Comparison of ENCODE assay signal across 1 cellular context in the genomic region with DNA sequence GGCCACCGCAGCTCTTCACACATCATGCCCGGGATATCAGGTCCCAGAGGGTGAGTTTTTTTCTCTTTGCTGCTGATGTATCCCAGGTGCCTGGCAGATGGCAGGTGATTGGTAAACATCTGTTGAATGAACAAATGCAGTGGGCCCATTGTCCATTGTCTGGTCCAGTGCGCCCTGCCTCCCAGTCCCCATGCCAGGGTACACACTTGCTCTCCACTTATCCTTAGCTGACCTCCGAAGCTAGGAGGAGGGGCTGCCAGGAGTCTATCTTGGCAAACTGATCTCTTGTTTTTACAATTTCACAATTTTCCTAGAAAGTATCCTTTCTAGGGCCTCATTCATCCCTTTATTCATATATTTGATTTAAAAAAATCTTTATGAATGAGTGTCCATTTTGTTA.
TF ChIP-seq lines count a peak whose summit lies in the region.

No MANE protein-coding gene starts in this region.

TF ChIP-seq in SK-N-SH treated with all-trans-retinoic acid at 6 μM for 48 hours, 23 proteins besides CTCF, POLR2A, EP300 and RAD21 (continued from another document):
- TF ChIP-seq, protein P1, sequence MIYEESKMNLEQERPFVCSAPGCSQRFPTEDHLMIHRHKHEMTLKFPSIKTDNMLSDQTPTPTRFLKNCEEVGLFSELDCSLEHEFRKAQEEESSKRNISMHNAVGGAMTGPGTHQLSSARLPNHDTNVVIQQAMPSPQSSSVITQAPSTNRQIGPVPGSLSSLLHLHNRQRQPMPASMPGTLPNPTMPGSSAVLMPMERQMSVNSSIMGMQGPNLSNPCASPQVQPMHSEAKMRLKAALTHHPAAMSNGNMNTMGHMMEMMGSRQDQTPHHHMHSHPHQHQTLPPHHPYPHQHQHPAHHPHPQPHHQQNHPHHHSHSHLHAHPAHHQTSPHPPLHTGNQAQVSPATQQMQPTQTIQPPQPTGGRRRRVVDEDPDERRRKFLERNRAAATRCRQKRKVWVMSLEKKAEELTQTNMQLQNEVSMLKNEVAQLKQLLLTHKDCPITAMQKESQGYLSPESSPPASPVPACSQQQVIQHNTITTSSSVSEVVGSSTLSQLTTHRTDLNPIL (CRISPR knock-in tag; IDR thresholded peaks at IDR 0.05; ENCODE audit: low read depth) = no peak
- TF ChIP-seq PPARA (CRISPR knock-in tag; IDR thresholded peaks at IDR 0.05; ENCODE audit: borderline replicate concordance) = no peak
- TF ChIP-seq, protein P2, sequence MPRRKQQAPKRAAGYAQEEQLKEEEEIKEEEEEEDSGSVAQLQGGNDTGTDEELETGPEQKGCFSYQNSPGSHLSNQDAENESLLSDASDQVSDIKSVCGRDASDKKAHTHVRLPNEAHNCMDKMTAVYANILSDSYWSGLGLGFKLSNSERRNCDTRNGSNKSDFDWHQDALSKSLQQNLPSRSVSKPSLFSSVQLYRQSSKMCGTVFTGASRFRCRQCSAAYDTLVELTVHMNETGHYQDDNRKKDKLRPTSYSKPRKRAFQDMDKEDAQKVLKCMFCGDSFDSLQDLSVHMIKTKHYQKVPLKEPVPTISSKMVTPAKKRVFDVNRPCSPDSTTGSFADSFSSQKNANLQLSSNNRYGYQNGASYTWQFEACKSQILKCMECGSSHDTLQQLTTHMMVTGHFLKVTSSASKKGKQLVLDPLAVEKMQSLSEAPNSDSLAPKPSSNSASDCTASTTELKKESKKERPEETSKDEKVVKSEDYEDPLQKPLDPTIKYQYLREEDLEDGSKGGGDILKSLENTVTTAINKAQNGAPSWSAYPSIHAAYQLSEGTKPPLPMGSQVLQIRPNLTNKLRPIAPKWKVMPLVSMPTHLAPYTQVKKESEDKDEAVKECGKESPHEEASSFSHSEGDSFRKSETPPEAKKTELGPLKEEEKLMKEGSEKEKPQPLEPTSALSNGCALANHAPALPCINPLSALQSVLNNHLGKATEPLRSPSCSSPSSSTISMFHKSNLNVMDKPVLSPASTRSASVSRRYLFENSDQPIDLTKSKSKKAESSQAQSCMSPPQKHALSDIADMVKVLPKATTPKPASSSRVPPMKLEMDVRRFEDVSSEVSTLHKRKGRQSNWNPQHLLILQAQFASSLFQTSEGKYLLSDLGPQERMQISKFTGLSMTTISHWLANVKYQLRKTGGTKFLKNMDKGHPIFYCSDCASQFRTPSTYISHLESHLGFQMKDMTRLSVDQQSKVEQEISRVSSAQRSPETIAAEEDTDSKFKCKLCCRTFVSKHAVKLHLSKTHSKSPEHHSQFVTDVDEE (CRISPR knock-in tag; IDR thresholded peaks at IDR 0.05) = no peak
- no peak for TF ChIP-seq CSDC2 (CRISPR knock-in tag; IDR thresholded peaks at IDR 0.05)
